ENCODE assay signal across 18 cellular contexts in genomic region chr11:64211181-64211872, GRCh38. TPM values are rescaled to one million over a fixed set of nuclear protein-coding genes. Genes with fewer than 3 reads are reported as not detected.
DNase-seq lines count a peak whose midpoint lies in the region; ATAC-seq and TF ChIP-seq lines count a peak whose summit lies in the region.
"Had no signal": no experiment of that assay in that cellular context is flagged by ENCODE, and none has a peak within 500 bp of the region (broad histone marks: within the 10 kb centered on the region; RNA-seq: fewer than 3 reads in every experiment).

No MANE protein-coding gene starts in this region.

- no peaks in the 10 kb centered on the region for H3K9me2 ChIP-seq in SK-N-SH
- no peaks in the 10 kb centered on the region for H3K9me2 ChIP-seq in MM.1S (replicated peaks; ENCODE audit: insufficient read depth, low read length)

- CTCF ChIA-PET in SK-N-SH (lab: Yijun Ruan, JAX), result interaction anchor here (2.1 kb wide), 1 partner anchor 93 kb away, joined by 5 read pairs; no protein-coding TSS in a partner anchor

- H3K27me3 Mint-ChIP-seq in natural killer cell treated with Interleukin-12 subunit alpha and Interleukin-12 subunit beta and Interleukin-15 and Interleukin-18, amount 100 ng/mL, for 72 hours, result no peaks in the 10 kb centered on the region
- H3K27me3 Mint-ChIP-seq in natural killer cell (ENCODE audit: low read depth in 2 of 2) (no peaks in the 10 kb centered on the region), glutamatergic neuron (ENCODE audit: unreplicated experiment) (peaks cover 12% of the 10 kb centered on the region)
- no peaks in the 10 kb centered on the region for H3K27me3 Mint-ChIP-seq in activated naive CD8-positive, alpha-beta T cell treated with anti-CD3 and anti-CD28 coated beads for 36 hours

- H3K4me2 ChIP-seq in SK-N-SH (no peak overlapping the region), MM.1S (ENCODE audit: low read depth, low read length) (no peak overlapping the region)

- TF ChIP-seq CTCF in SK-N-SH (IDR thresholded peaks at IDR 0.05) (no peak), natural killer cell (IDR thresholded peaks at IDR 0.05) (no peak), glutamatergic neuron (IDR thresholded peaks at IDR 0.05; ENCODE audit: partially characterized antibody, unreplicated experiment) (no peak), MM.1S (IDR thresholded peaks at IDR 0.05; ENCODE audit: low read length) (no peak)

- POLR2A ChIA-PET in SK-N-SH (lab: Yijun Ruan, JAX), result interaction anchor here (0.6 to 1.4 kb wide), 2 partner anchors 12 to 383 kb away, joined by 3 to 5 read pairs; no protein-coding TSS in a partner anchor

- no peak overlapping the region for H2AFZ ChIP-seq in SK-N-SH (ENCODE audit: low read depth)
- H2AFZ ChIP-seq in MM.1S (ENCODE audit: low read length), result no peak overlapping the region
- H2AFZ ChIP-seq: GM23248 had no signal

- H3K79me2 ChIP-seq in SK-N-SH (ENCODE audit: insufficient read depth) (no peaks in the 10 kb centered on the region), MM.1S (ENCODE audit: low read length) (no peaks in the 10 kb centered on the region; the same call in 1 of the 2 replicates)

- H4K20me1 ChIP-seq in SK-N-SH (ENCODE audit: insufficient read depth) (no peaks in the 10 kb centered on the region), MM.1S (ENCODE audit: insufficient read depth, low read length) (no peaks in the 10 kb centered on the region)

- H3K27ac ChIP-seq in SK-N-SH (ENCODE audit: low read depth in 2 of 2, low read length in 1 of 2) (no peak overlapping the region), MM.1S (ENCODE audit: low read length) (no peak overlapping the region)
- H3K27ac ChIP-seq: 22Rv1, GM23248 had no signal

- H3K4me1 ChIP-seq in SK-N-SH (ENCODE audit: control insufficient read depth in 1 of 2, insufficient read depth in 2 of 2, low read depth in 1 of 2, low read length in 1 of 2) (peaks cover 0 to 24% of the 10 kb centered on the region in 2 experiments; a peak in 3 of 4 replicates), MM.1S (ENCODE audit: low read length) (peaks cover 3% of the 10 kb centered on the region; the same call in 1 of the 2 replicates)

- H3K27me3 ChIP-seq in SK-N-SH (ENCODE audit: insufficient read depth) (no peaks in the 10 kb centered on the region), MM.1S (replicated peaks; ENCODE audit: insufficient read depth, low read length) (no peaks in the 10 kb centered on the region)
- H3K27me3 ChIP-seq: BE2C had no signal

- no peak overlapping the region for H3K4me3 Mint-ChIP-seq in natural killer cell treated with Interleukin-12 subunit alpha and Interleukin-12 subunit beta and Interleukin-15 and Interleukin-18, amount 100 ng/mL, for 72 hours
- H3K4me3 Mint-ChIP-seq in natural killer cell (no peak overlapping the region), glutamatergic neuron (ENCODE audit: unreplicated experiment) (no peak overlapping the region)
- H3K4me3 Mint-ChIP-seq in activated naive CD8-positive, alpha-beta T cell treated with anti-CD3 and anti-CD28 coated beads for 36 hours, result no peak overlapping the region

- no peak for TF ChIP-seq EP300 in SK-N-SH (IDR thresholded peaks at IDR 0.05; ENCODE audit: borderline replicate concordance in 1 of 2, low read depth in 1 of 2, low read length in 1 of 2)

- intact Hi-C loops in natural killer cell (cut with micrococcal nuclease), result no loop called here

- H3K9me3 Mint-ChIP-seq in natural killer cell treated with Interleukin-12 subunit alpha and Interleukin-12 subunit beta and Interleukin-15 and Interleukin-18, amount 100 ng/mL, for 72 hours, result no peaks in the 10 kb centered on the region
- H3K9me3 Mint-ChIP-seq in natural killer cell (no peaks in the 10 kb centered on the region), glutamatergic neuron (ENCODE audit: unreplicated experiment) (peaks cover 3% of the 10 kb centered on the region)
- no peaks in the 10 kb centered on the region for H3K9me3 Mint-ChIP-seq in activated naive CD8-positive, alpha-beta T cell treated with anti-CD3 and anti-CD28 coated beads for 36 hours

- H3K9me3 ChIP-seq in SK-N-SH (no peaks in the 10 kb centered on the region), MM.1S (replicated peaks; ENCODE audit: insufficient read depth, low read length) (no peaks in the 10 kb centered on the region)
- H3K9me3 ChIP-seq: BE2C had no signal

- H3K36me3 Mint-ChIP-seq in natural killer cell treated with Interleukin-12 subunit alpha and Interleukin-12 subunit beta and Interleukin-15 and Interleukin-18, amount 100 ng/mL, for 72 hours, result peaks cover 14% of the 10 kb centered on the region
- H3K36me3 Mint-ChIP-seq in natural killer cell, result peaks cover 8% of the 10 kb centered on the region
- H3K36me3 Mint-ChIP-seq in glutamatergic neuron (ENCODE audit: unreplicated experiment), result no peaks in the 10 kb centered on the region
- peaks cover 51% of the 10 kb centered on the region for H3K36me3 Mint-ChIP-seq in activated naive CD8-positive, alpha-beta T cell treated with anti-CD3 and anti-CD28 coated beads for 36 hours

- TF ChIP-seq RAD21 in SK-N-SH (IDR thresholded peaks at IDR 0.05; ENCODE audit: low read length), result no peak

- H3K27ac Mint-ChIP-seq in natural killer cell treated with Interleukin-12 subunit alpha and Interleukin-12 subunit beta and Interleukin-15 and Interleukin-18, amount 100 ng/mL, for 72 hours, result peak overlapping the region; percentile 13 to 68
- H3K27ac Mint-ChIP-seq in natural killer cell (peak overlapping the region in 1 of 2 donors; percentile 58), glutamatergic neuron (ENCODE audit: unreplicated experiment) (no peak overlapping the region)
- no peak overlapping the region for H3K27ac Mint-ChIP-seq in activated naive CD8-positive, alpha-beta T cell treated with anti-CD3 and anti-CD28 coated beads for 36 hours

- ATAC-seq in SK-N-SH treated with all-trans-retinoic acid at 6 μM for 48 hours, result no peak
- no peak for ATAC-seq in natural killer cell treated with Interleukin-12 subunit alpha and Interleukin-12 subunit beta and Interleukin-15 and Interleukin-18, amount 100 ng/mL, for 72 hours
- no peak for ATAC-seq in natural killer cell
- ATAC-seq: PC-3 had no signal

- H3F3A ChIP-seq in SK-N-SH (replicated peaks; ENCODE audit: insufficient read depth) (peaks cover 3% of the 10 kb centered on the region), MM.1S (ENCODE audit: insufficient read depth, low read length) (no peaks in the 10 kb centered on the region; the same call in 1 of the 2 replicates)

- H3K36me3 ChIP-seq in SK-N-SH (replicated peaks in 1 of 2; ENCODE audit: control insufficient read depth in 1 of 2, insufficient read depth in 2 of 2, low read length in 1 of 2), result peaks cover 0 to 3% of the 10 kb centered on the region in 2 experiments
- H3K36me3 ChIP-seq in MM.1S (replicated peaks; ENCODE audit: insufficient read depth, low read length), result no peaks in the 10 kb centered on the region

- H3K4me1 Mint-ChIP-seq in natural killer cell treated with Interleukin-12 subunit alpha and Interleukin-12 subunit beta and Interleukin-15 and Interleukin-18, amount 100 ng/mL, for 72 hours (ENCODE audit: low read depth in 2 of 2), result peaks cover 27 to 41% of the 10 kb centered on the region in 2 donors
- peaks cover 23 to 46% of the 10 kb centered on the region in 2 donors for H3K4me1 Mint-ChIP-seq in natural killer cell
- H3K4me1 Mint-ChIP-seq in glutamatergic neuron (ENCODE audit: low read depth, unreplicated experiment), result no peaks in the 10 kb centered on the region
- H3K4me1 Mint-ChIP-seq in activated naive CD8-positive, alpha-beta T cell treated with anti-CD3 and anti-CD28 coated beads for 36 hours, result peaks cover 33% of the 10 kb centered on the region

- 91% methylated on average over 21 of the region's 30 CpGs for WGBS in SK-N-SH (ENCODE audit: low lambda C conversion rate)

- no peak overlapping the region for H3K9ac ChIP-seq in SK-N-SH
- no peak overlapping the region for H3K9ac ChIP-seq in MM.1S (ENCODE audit: low read length)
- H3K9ac ChIP-seq: GM23248 had no signal

- peak; percentile 26 for DNase-seq in SK-N-SH
- no peak for DNase-seq in natural killer cell treated with Interleukin-12 subunit alpha and Interleukin-12 subunit beta and Interleukin-15 and Interleukin-18, amount 100 ng/mL, for 72 hours (ENCODE audit: low spot score)
- DNase-seq in natural killer cell, result no peak
- DNase-seq in glutamatergic neuron, result peak; percentile 21
- no peak for DNase-seq in MM.1S
- no peak for DNase-seq in NCI-H1105 (lab: John Stamatoyannopoulos, UW)
- DNase-seq in activated naive CD8-positive, alpha-beta T cell treated with anti-CD3 and anti-CD28 coated beads for 36 hours, result no peak
- DNase-seq: BE2C, DMS79 treated with DMSO at 0.1 percent for 48 hours, GM23248, NCI-H1436, NCI-H2029, NCI-H2171, NCI-H510A, NCI-H774, PC-3 had no signal

- no peak overlapping the region for H3K4me3 ChIP-seq in SK-N-SH (ENCODE audit: low read depth in 2 of 2, low read length in 1 of 2)
- no peak overlapping the region for H3K4me3 ChIP-seq in MM.1S (ENCODE audit: low read length)
- H3K4me3 ChIP-seq: GM23248 had no signal

RNA-seq across cellular contexts. Expression of gene FERMT3, which starts 4.8 kb away (rescaled TPM):
- 1.2 and 1.4 TPM in 2 replicates for polyA plus RNA-seq in SK-N-SH (2012; rRNA removed)
- 0.19 and 0.31 TPM in 2 replicates for polyA plus RNA-seq in SK-N-SH (2012; cell fraction: cytosol; rRNA removed)
- polyA plus RNA-seq in SK-N-SH (2012; cell fraction: nucleus; rRNA removed), result 5.5 and 7.4 TPM in 2 replicates
- 100 to 1,000 TPM; 249 to 276 TPM for total RNA-seq in natural killer cell treated with Interleukin-12 subunit alpha and Interleukin-12 subunit beta and Interleukin-15 and Interleukin-18, amount 100 ng/mL, for 72 hours
- 100 to 1,000 TPM; 194 to 202 (median 196) TPM for total RNA-seq in natural killer cell
- 2.0 TPM for total RNA-seq in glutamatergic neuron (ENCODE audit: unreplicated experiment)
- 100 to 1,000 TPM; 217 to 235 TPM for total RNA-seq in activated naive CD8-positive, alpha-beta T cell treated with anti-CD3 and anti-CD28 coated beads for 36 hours

RNA-seq across cellular contexts. Expression of gene TRPT1, which starts 14.7 kb away (rescaled TPM):
- 61.5 and 62.4 TPM in 2 replicates for polyA plus RNA-seq in SK-N-SH (2012; rRNA removed)
- 31.0 and 39.9 TPM in 2 replicates for polyA plus RNA-seq in SK-N-SH (2012; cell fraction: cytosol; rRNA removed)
- polyA plus RNA-seq in SK-N-SH (2012; cell fraction: nucleus; rRNA removed), result 222 and 331 TPM in 2 replicates
- 10 to 100 TPM; 30.5 to 35.7 TPM for total RNA-seq in natural killer cell treated with Interleukin-12 subunit alpha and Interleukin-12 subunit beta and Interleukin-15 and Interleukin-18, amount 100 ng/mL, for 72 hours
- total RNA-seq in natural killer cell (10 to 100 TPM; 22.7 to 30.8 (median 28.5) TPM), glutamatergic neuron (ENCODE audit: unreplicated experiment) (39.0 TPM)
- total RNA-seq in activated naive CD8-positive, alpha-beta T cell treated with anti-CD3 and anti-CD28 coated beads for 36 hours, result 10 to 100 TPM; 24.1 to 24.4 TPM

RNA-seq across cellular contexts. Expression of gene NUDT22, which starts 14.7 kb away (rescaled TPM):
- polyA plus RNA-seq in SK-N-SH (2012; rRNA removed), result 72.7 and 74.0 TPM in 2 replicates
- 31.3 and 42.6 TPM in 2 replicates for polyA plus RNA-seq in SK-N-SH (2012; cell fraction: cytosol; rRNA removed)
- polyA plus RNA-seq in SK-N-SH (2012; cell fraction: nucleus; rRNA removed), result 150 and 256 TPM in 2 replicates
- 100 to 1,000 TPM in 1 of 2 donors, 10 to 100 TPM in 1; 83.6 to 120 TPM for total RNA-seq in natural killer cell treated with Interleukin-12 subunit alpha and Interleukin-12 subunit beta and Interleukin-15 and Interleukin-18, amount 100 ng/mL, for 72 hours
- total RNA-seq in natural killer cell, result 10 to 100 TPM; 59.1 to 79.1 (median 74.8) TPM
- 37.0 TPM for total RNA-seq in glutamatergic neuron (ENCODE audit: unreplicated experiment)
- total RNA-seq in activated naive CD8-positive, alpha-beta T cell treated with anti-CD3 and anti-CD28 coated beads for 36 hours, result 10 to 100 TPM; 58.4 to 69.6 TPM

RNA-seq across cellular contexts. Expression of gene DNAJC4, which starts 19.0 kb away (rescaled TPM):
- 46.9 and 52.1 TPM in 2 replicates for polyA plus RNA-seq in SK-N-SH (2012; rRNA removed)
- 18.5 and 31.6 TPM in 2 replicates for polyA plus RNA-seq in SK-N-SH (2012; cell fraction: cytosol; rRNA removed)
- polyA plus RNA-seq in SK-N-SH (2012; cell fraction: nucleus; rRNA removed), result 68.2 and 78.5 TPM in 2 replicates
- total RNA-seq in natural killer cell treated with Interleukin-12 subunit alpha and Interleukin-12 subunit beta and Interleukin-15 and Interleukin-18, amount 100 ng/mL, for 72 hours, result 10 to 100 TPM; 31.2 to 33.0 TPM
- total RNA-seq in natural killer cell (10 to 100 TPM; 45.0 to 47.0 (median 46.6) TPM), glutamatergic neuron (ENCODE audit: unreplicated experiment) (30.5 TPM)
- 10 to 100 TPM; 16.5 to 17.7 TPM for total RNA-seq in activated naive CD8-positive, alpha-beta T cell treated with anti-CD3 and anti-CD28 coated beads for 36 hours

RNA-seq across cellular contexts. Expression of gene VEGFB, which starts 23.1 kb away (rescaled TPM):
- 16.3 and 29.9 TPM in 2 replicates for polyA plus RNA-seq in SK-N-SH (2012; rRNA removed)
- 31.2 and 40.8 TPM in 2 replicates for polyA plus RNA-seq in SK-N-SH (2012; cell fraction: cytosol; rRNA removed)
- 39.6 and 40.1 TPM in 2 replicates for polyA plus RNA-seq in SK-N-SH (2012; cell fraction: nucleus; rRNA removed)
- 10 to 100 TPM; 38.7 to 42.3 TPM for total RNA-seq in natural killer cell treated with Interleukin-12 subunit alpha and Interleukin-12 subunit beta and Interleukin-15 and Interleukin-18, amount 100 ng/mL, for 72 hours
- total RNA-seq in natural killer cell (10 to 100 TPM; 30.7 to 38.7 (median 37.3) TPM), glutamatergic neuron (ENCODE audit: unreplicated experiment) (12.3 TPM)
- 10 to 100 TPM; 84.7 to 85.8 TPM for total RNA-seq in activated naive CD8-positive, alpha-beta T cell treated with anti-CD3 and anti-CD28 coated beads for 36 hours

Comparison
In these comparisons a context has a peak if more than half of its experiments do, and no peak if none do; other contexts are left out.
1. DNase-seq: peak in SK-N-SH (single experiment) and glutamatergic neuron (single experiment); none in natural killer cell treated with Interleukin-12 subunit alpha and Interleukin-12 subunit beta and Interleukin-15 and Interleukin-18, amount 100 ng/mL, for 72 hours (single experiment), natural killer cell (single experiment), MM.1S (single experiment), NCI-H1105 (single experiment) and activated naive CD8-positive, alpha-beta T cell treated with anti-CD3 and anti-CD28 coated beads for 36 hours (single experiment).
2. H3K27ac Mint-ChIP-seq: peak in natural killer cell treated with Interleukin-12 subunit alpha and Interleukin-12 subunit beta and Interleukin-15 and Interleukin-18, amount 100 ng/mL, for 72 hours (2 of 2); none in glutamatergic neuron (single experiment) and activated naive CD8-positive, alpha-beta T cell treated with anti-CD3 and anti-CD28 coated beads for 36 hours (single experiment).
3. RNA of gene FERMT3, which starts 4.8 kb away (total RNA-seq): 249 to 276 TPM in natural killer cell treated with Interleukin-12 subunit alpha and Interleukin-12 subunit beta and Interleukin-15 and Interleukin-18, amount 100 ng/mL, for 72 hours, 217 to 235 TPM in activated naive CD8-positive, alpha-beta T cell treated with anti-CD3 and anti-CD28 coated beads for 36 hours and 194 to 202 TPM in natural killer cell; 2.0 TPM in glutamatergic neuron (single experiment); every median in the first group is over 10 times any median in the second.